1 cellular context compared by ENCODE assay signal in the genomic region with DNA sequence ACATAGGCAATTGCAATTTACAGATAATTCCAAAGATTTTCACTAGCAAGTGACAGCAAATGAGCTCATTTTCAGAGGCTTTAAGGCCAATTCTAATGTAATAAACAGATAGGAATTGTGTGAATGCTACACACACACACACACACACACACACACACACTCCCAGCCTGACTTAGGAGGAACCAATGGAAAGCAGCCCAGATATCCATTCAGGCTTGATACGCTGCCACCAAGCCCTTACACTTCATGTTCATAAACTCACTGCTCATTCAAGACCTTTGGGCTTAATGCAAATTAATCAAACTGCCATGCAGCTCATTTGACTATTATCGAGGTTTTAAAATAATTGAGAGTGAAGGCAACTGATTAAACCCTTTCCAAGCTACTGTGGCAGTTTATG.
TF ChIP-seq lines count a peak whose summit lies in the region.

No MANE protein-coding gene starts in this region.

TF ChIP-seq in IMR-90, 13 proteins besides CTCF, POLR2A, EP300 and RAD21:
- TF ChIP-seq, protein P1, sequence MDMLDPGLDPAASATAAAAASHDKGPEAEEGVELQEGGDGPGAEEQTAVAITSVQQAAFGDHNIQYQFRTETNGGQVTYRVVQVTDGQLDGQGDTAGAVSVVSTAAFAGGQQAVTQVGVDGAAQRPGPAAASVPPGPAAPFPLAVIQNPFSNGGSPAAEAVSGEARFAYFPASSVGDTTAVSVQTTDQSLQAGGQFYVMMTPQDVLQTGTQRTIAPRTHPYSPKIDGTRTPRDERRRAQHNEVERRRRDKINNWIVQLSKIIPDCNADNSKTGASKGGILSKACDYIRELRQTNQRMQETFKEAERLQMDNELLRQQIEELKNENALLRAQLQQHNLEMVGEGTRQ (IDR thresholded peaks at IDR 0.05; ENCODE audit: low read depth, low read length), result no peak
- TF ChIP-seq RCOR1 (IDR thresholded peaks at IDR 0.05; ENCODE audit: insufficient replicate concordance, low read length) (no peak), CHD1 (IDR thresholded peaks at IDR 0.05; ENCODE audit: low read depth, low read length) (no peak), RFX5 (IDR thresholded peaks at IDR 0.05; ENCODE audit: low read depth, low read length) (no peak), MXI1 (IDR thresholded peaks at IDR 0.05; ENCODE audit: borderline replicate concordance, low read depth, low read length) (no peak), CEBPB (IDR thresholded peaks at IDR 0.05; ENCODE audit: low read depth, low read length) (no peak), SMC3 (IDR thresholded peaks at IDR 0.05; ENCODE audit: low read depth, low read length) (no peak), BHLHE40 (IDR thresholded peaks at IDR 0.05; ENCODE audit: low read depth, low read length) (no peak), NFE2L2 (IDR thresholded peaks at IDR 0.05; ENCODE audit: low read depth, low read length) (no peak)
- TF ChIP-seq, protein P2, sequence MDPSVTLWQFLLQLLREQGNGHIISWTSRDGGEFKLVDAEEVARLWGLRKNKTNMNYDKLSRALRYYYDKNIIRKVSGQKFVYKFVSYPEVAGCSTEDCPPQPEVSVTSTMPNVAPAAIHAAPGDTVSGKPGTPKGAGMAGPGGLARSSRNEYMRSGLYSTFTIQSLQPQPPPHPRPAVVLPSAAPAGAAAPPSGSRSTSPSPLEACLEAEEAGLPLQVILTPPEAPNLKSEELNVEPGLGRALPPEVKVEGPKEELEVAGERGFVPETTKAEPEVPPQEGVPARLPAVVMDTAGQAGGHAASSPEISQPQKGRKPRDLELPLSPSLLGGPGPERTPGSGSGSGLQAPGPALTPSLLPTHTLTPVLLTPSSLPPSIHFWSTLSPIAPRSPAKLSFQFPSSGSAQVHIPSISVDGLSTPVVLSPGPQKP (IDR thresholded peaks at IDR 0.05; ENCODE audit: borderline replicate concordance, low read depth, low read length), result no peak
